8 cellular contexts compared by ENCODE assay signal in genomic region chr4:163484906-163485305, GRCh38. TPM values are rescaled to one million over a fixed set of nuclear protein-coding genes. Genes with fewer than 3 reads are reported as not detected.
DNase-seq lines count a peak whose midpoint lies in the region; TF ChIP-seq lines count a peak whose summit lies in the region.

No MANE protein-coding gene starts in this region.

- H3K9ac ChIP-seq in parathyroid adenoma: no peak overlapping the region

- H2AFZ ChIP-seq in parathyroid adenoma: no peak overlapping the region

- TF ChIP-seq CTCF in fibroblast of the aortic adventitia (IDR thresholded peaks at IDR 0.05; ENCODE audit: insufficient read depth, low read length) (peak; percentile 62), parathyroid adenoma (IDR thresholded peaks at IDR 0.05) (peak; percentile 32)

- H3K4me3 ChIP-seq in fibroblast of the aortic adventitia (ENCODE audit: low read depth, low read length) (no peak overlapping the region), parathyroid adenoma (ENCODE audit: low read depth, low read length) (no peak overlapping the region)

- H3K4me2 ChIP-seq in parathyroid adenoma (ENCODE audit: low read length): no peak overlapping the region

- H3K36me3 ChIP-seq in parathyroid adenoma (ENCODE audit: control insufficient read depth, insufficient read depth, low read length): no peaks in the 10 kb centered on the region

- no peaks in the 10 kb centered on the region for H3K79me2 ChIP-seq in parathyroid adenoma

- DNase-seq in Daoy (ENCODE audit: low read depth) (peak; percentile 21), H4 (ENCODE audit: low spot score) (peak; percentile 28), NCI-H69 (lab: John Stamatoyannopoulos, UW) (peak; percentile 55), activated T-cell treated with anti-CD3 and anti-CD28 coated beads for 1 hour (ENCODE audit: low read depth) (peak; percentile 43), fibroblast of the aortic adventitia (ENCODE audit: low read depth) (peak; percentile 56), NCI-H2029 (lab: John Stamatoyannopoulos, UW) (no peak), NCI-H1105 treated with DMSO at 0.1 percent for 48 hours (lab: John Stamatoyannopoulos, UW) (no peak)

- no peaks in the 10 kb centered on the region for H3K4me1 ChIP-seq in parathyroid adenoma

- H3K9me3 ChIP-seq in parathyroid adenoma (ENCODE audit: control insufficient read depth, low read length): no peaks in the 10 kb centered on the region

- H3K27me3 ChIP-seq in parathyroid adenoma (ENCODE audit: control insufficient read depth, insufficient read depth, low read length): no peaks in the 10 kb centered on the region

- no peak overlapping the region for H3K27ac ChIP-seq in parathyroid adenoma

RNA-seq across cellular contexts. Expression of gene TMA16, which starts 9.6 kb away (rescaled TPM):
- total RNA-seq in Daoy (2014; rRNA removed; shearing (Covaris generic)): 43.2 and 61.6 TPM in 2 replicates
- 42.3 and 48.9 TPM in 2 replicates for total RNA-seq in H4 (2014; rRNA removed; shearing (Covaris generic))
- total RNA-seq in fibroblast of the aortic adventitia (ENCODE audit: low replicate concordance): 23.1 and 40.2 TPM in 2 replicates

RNA-seq across cellular contexts. Expression of gene TKTL2, which starts 11.4 kb away (rescaled TPM):
- not detected in 2 replicates for total RNA-seq in Daoy (2014; rRNA removed; shearing (Covaris generic))
- not detected in 2 replicates for total RNA-seq in H4 (2014; rRNA removed; shearing (Covaris generic))
- not detected in 2 replicates for total RNA-seq in fibroblast of the aortic adventitia (ENCODE audit: low replicate concordance)

Comparison
In these comparisons a context has a peak if more than half of its experiments do, and no peak if none do; other contexts are left out.
1. DNase-seq: peak in Daoy (single experiment), H4 (single experiment), NCI-H69 (single experiment), activated T-cell treated with anti-CD3 and anti-CD28 coated beads for 1 hour (single experiment) and fibroblast of the aortic adventitia (single experiment); none in NCI-H2029 (single experiment) and NCI-H1105 treated with DMSO at 0.1 percent for 48 hours (single experiment).